10 cellular contexts compared by ENCODE assay signal in genomic region chr18:361941-362913, GRCh38.
A peak's percentile ranks its signal among the peaks of the same experiment; 100 is the strongest.
DNase-seq lines count a peak whose midpoint lies in the region; ATAC-seq and TF ChIP-seq lines count a peak whose summit lies in the region.
"Had no signal": no experiment of that assay in that cellular context is flagged by ENCODE, and none has a peak within 500 bp of the region (broad histone marks: within the 10 kb centered on the region; RNA-seq: fewer than 3 reads in every experiment).

No MANE protein-coding gene starts in this region.

- POLR2A ChIA-PET in CD8-positive, alpha-beta T cell (lab: Charles Lee): no interaction called here

- 56 to 69% methylated on average over 3 to 15 of the region's 16 CpGs for WGBS in gastroesophageal sphincter (ENCODE audit: low coverage in 1 of 2), 2 donors

- no peaks in the 10 kb centered on the region for H3K27me3 ChIP-seq in gastroesophageal sphincter
- H3K27me3 ChIP-seq in CD8-positive, alpha-beta T cell (ENCODE audit: insufficient read depth, low read length): no peaks in the 10 kb centered on the region
- H3K27me3 ChIP-seq: adrenal gland had no signal

- peak; percentile 99 for DNase-seq in EH (ENCODE audit: low read depth)
- DNase-seq in RPMI7951 (ENCODE audit: low read depth): peak; percentile 100
- DNase-seq in retina: peak; percentile 70
- DNase-seq in activated T-cell treated with anti-CD3 and anti-CD28 coated beads, Interleukin-2, amount 50 U/mL, for 48 hours: no peak
- DNase-seq in CD8-positive, alpha-beta T cell: no peak
- no peak for DNase-seq in activated naive CD4-positive, alpha-beta T cell treated with anti-CD3 and anti-CD28 coated beads, Interleukin-2, amount 50 U/mL, for 72 hours (ENCODE audit: low spot score in 2 of 2)
- no peak for DNase-seq in NCI-H1092 (lab: John Stamatoyannopoulos, UW)
- DNase-seq: adrenal gland; stimulated activated naive CD4-positive, alpha-beta T cell treated with Interleukin-2 at 50 U/mL for 16 hours had no signal

- H3K27ac Mint-ChIP-seq in CD8-positive, alpha-beta T cell: no peak overlapping the region
- no peak overlapping the region for H3K27ac Mint-ChIP-seq in activated naive CD4-positive, alpha-beta T cell treated with anti-CD3 and anti-CD28 coated beads, Interleukin-2, amount 50 U/mL, for 72 hours

- no peak overlapping the region for H3K4me3 Mint-ChIP-seq in CD8-positive, alpha-beta T cell

- no peak for TF ChIP-seq CTCF in gastroesophageal sphincter (IDR thresholded peaks at IDR 0.05)
- no peak for TF ChIP-seq CTCF in CD8-positive, alpha-beta T cell (IDR thresholded peaks at IDR 0.05)

- intact Hi-C loops in CD8-positive, alpha-beta T cell (cut with DNase I, micrococcal nuclease): no loop called here

- H3K27me3 Mint-ChIP-seq in CD8-positive, alpha-beta T cell (ENCODE audit: low read depth): no peaks in the 10 kb centered on the region

- H3K9me3 Mint-ChIP-seq in CD8-positive, alpha-beta T cell: no peaks in the 10 kb centered on the region
- no peaks in the 10 kb centered on the region for H3K9me3 Mint-ChIP-seq in activated naive CD4-positive, alpha-beta T cell treated with anti-CD3 and anti-CD28 coated beads, Interleukin-2, amount 50 U/mL, for 72 hours

- H3K4me3 ChIP-seq in gastroesophageal sphincter: no peak overlapping the region
- no peak overlapping the region for H3K4me3 ChIP-seq in CD8-positive, alpha-beta T cell (ENCODE audit: low read depth, low read length)
- H3K4me3 ChIP-seq: adrenal gland had no signal

- no peak for TF ChIP-seq EP300 in gastroesophageal sphincter (IDR thresholded peaks at IDR 0.05)

- CTCF ChIA-PET in CD8-positive, alpha-beta T cell (lab: Charles Lee): no interaction called here

- H3K9me3 ChIP-seq in gastroesophageal sphincter: no peaks in the 10 kb centered on the region
- no peaks in the 10 kb centered on the region for H3K9me3 ChIP-seq in CD8-positive, alpha-beta T cell (ENCODE audit: low read length)
- H3K9me3 ChIP-seq: adrenal gland had no signal

- H3K4me1 Mint-ChIP-seq in CD8-positive, alpha-beta T cell (ENCODE audit: low read depth): no peaks in the 10 kb centered on the region

- ATAC-seq in gastroesophageal sphincter: peak; percentile 70
- ATAC-seq in CD8-positive, alpha-beta T cell: no peak
- no peak for ATAC-seq in activated naive CD4-positive, alpha-beta T cell treated with anti-CD3 and anti-CD28 coated beads, Interleukin-2, amount 50 U/mL, for 72 hours

- H3K27ac ChIP-seq in gastroesophageal sphincter: peak overlapping the region; percentile 18 to 58 (median 24)
- no peak overlapping the region for H3K27ac ChIP-seq in CD8-positive, alpha-beta T cell (ENCODE audit: low read depth, low read length)
- H3K27ac ChIP-seq: adrenal gland had no signal

- TF ChIP-seq POLR2A in gastroesophageal sphincter (IDR thresholded peaks at IDR 0.05): no peak

- no peaks in the 10 kb centered on the region for H3K36me3 Mint-ChIP-seq in CD8-positive, alpha-beta T cell
- H3K36me3 Mint-ChIP-seq in activated naive CD4-positive, alpha-beta T cell treated with anti-CD3 and anti-CD28 coated beads, Interleukin-2, amount 50 U/mL, for 72 hours: no peaks in the 10 kb centered on the region

- H3K4me1 ChIP-seq in gastroesophageal sphincter: peaks cover 0 to 51% (median 0%) of the 10 kb centered on the region in 3 donors
- H3K4me1 ChIP-seq in CD8-positive, alpha-beta T cell (ENCODE audit: insufficient read depth, low read length): no peaks in the 10 kb centered on the region
- H3K4me1 ChIP-seq: adrenal gland had no signal

- H3K36me3 ChIP-seq in gastroesophageal sphincter: no peaks in the 10 kb centered on the region
- no peaks in the 10 kb centered on the region for H3K36me3 ChIP-seq in CD8-positive, alpha-beta T cell (ENCODE audit: insufficient read depth, low read length)
- H3K36me3 ChIP-seq: adrenal gland had no signal

Comparison
In these comparisons a context has a peak if more than half of its experiments do, and no peak if none do; other contexts are left out.
1. DNase-seq: peak in EH (single experiment), RPMI7951 (single experiment) and retina (single experiment); none in activated T-cell treated with anti-CD3 and anti-CD28 coated beads, Interleukin-2, amount 50 U/mL, for 48 hours (0 of 2), CD8-positive, alpha-beta T cell (0 of 7), activated naive CD4-positive, alpha-beta T cell treated with anti-CD3 and anti-CD28 coated beads, Interleukin-2, amount 50 U/mL, for 72 hours (0 of 2) and NCI-H1092 (single experiment).